14 cellular contexts compared by ENCODE assay signal in genomic region chr7:111003883-111004282, GRCh38.
DNase-seq lines count a peak whose midpoint lies in the region; ATAC-seq and TF ChIP-seq lines count a peak whose summit lies in the region.
"Had no signal": no experiment of that assay in that cellular context is flagged by ENCODE, and none has a peak within 500 bp of the region (broad histone marks: within the 10 kb centered on the region; RNA-seq: fewer than 3 reads in every experiment).

No MANE protein-coding gene starts in this region.

- intact Hi-C loops in activated CD8-positive, alpha-beta T cell treated with anti-CD3 and anti-CD28 coated beads for 36 hours (cut with micrococcal nuclease): no loop called here

- H3K9me3 Mint-ChIP-seq in activated CD8-positive, alpha-beta T cell treated with anti-CD3 and anti-CD28 coated beads for 36 hours: no peaks in the 10 kb centered on the region
- peaks cover 11% of the 10 kb centered on the region for H3K9me3 Mint-ChIP-seq in activated CD8-positive, alpha-beta T cell treated with anti-CD3 and anti-CD28 coated beads, Interleukin-2, amount 10 ng/mL, durations not matched to agents 7 days and 5 days (ENCODE audit: insufficient read depth)
- peaks cover 11% of the 10 kb centered on the region for H3K9me3 Mint-ChIP-seq in activated naive CD8-positive, alpha-beta T cell treated with anti-CD3 and anti-CD28 coated beads, Interleukin-2, amount 50 U/mL, for 24 hours
- H3K9me3 Mint-ChIP-seq in activated naive CD8-positive, alpha-beta T cell treated with anti-CD3 and anti-CD28 coated beads for 36 hours: peaks cover 7% of the 10 kb centered on the region
- peaks cover 7% of the 10 kb centered on the region for H3K9me3 Mint-ChIP-seq in activated T-helper 17 cell treated with anti-CD3 and anti-CD28 coated beads, Interleukin-2, amount 50 U/mL, for 72 hours
- H3K9me3 Mint-ChIP-seq in stimulated activated naive CD8-positive, alpha-beta T cell treated with anti-CD3 and anti-CD28 coated beads, Interleukin-15, amount 100 ng/mL, for 72 hours: peaks cover 0 to 11% of the 10 kb centered on the region in 2 donors
- H3K9me3 Mint-ChIP-seq: CD8-positive, alpha-beta T cell; H9 had no signal

- no peak overlapping the region for H3K4me3 Mint-ChIP-seq in activated CD8-positive, alpha-beta T cell treated with anti-CD3 and anti-CD28 coated beads for 36 hours
- no peak overlapping the region for H3K4me3 Mint-ChIP-seq in activated CD8-positive, alpha-beta T cell treated with anti-CD3 and anti-CD28 coated beads, Interleukin-2, amount 10 ng/mL, durations not matched to agents 7 days and 5 days
- H3K4me3 Mint-ChIP-seq in activated naive CD8-positive, alpha-beta T cell treated with anti-CD3 and anti-CD28 coated beads, Interleukin-2, amount 50 U/mL, for 24 hours: no peak overlapping the region
- H3K4me3 Mint-ChIP-seq in activated naive CD8-positive, alpha-beta T cell treated with anti-CD3 and anti-CD28 coated beads for 36 hours: no peak overlapping the region
- no peak overlapping the region for H3K4me3 Mint-ChIP-seq in activated T-helper 17 cell treated with anti-CD3 and anti-CD28 coated beads, Interleukin-2, amount 50 U/mL, for 72 hours
- no peak overlapping the region for H3K4me3 Mint-ChIP-seq in stimulated activated naive CD8-positive, alpha-beta T cell treated with anti-CD3 and anti-CD28 coated beads, Interleukin-15, amount 100 ng/mL, for 72 hours
- H3K4me3 Mint-ChIP-seq: B cell; CD8-positive, alpha-beta T cell; H9 had no signal

- peaks cover 27% of the 10 kb centered on the region for H3K4me1 Mint-ChIP-seq in activated CD8-positive, alpha-beta T cell treated with anti-CD3 and anti-CD28 coated beads for 36 hours (ENCODE audit: low read depth)
- H3K4me1 Mint-ChIP-seq in activated CD8-positive, alpha-beta T cell treated with anti-CD3 and anti-CD28 coated beads, Interleukin-2, amount 10 ng/mL, durations not matched to agents 7 days and 5 days (ENCODE audit: low read depth): peaks cover 15% of the 10 kb centered on the region
- H3K4me1 Mint-ChIP-seq in activated naive CD8-positive, alpha-beta T cell treated with anti-CD3 and anti-CD28 coated beads, Interleukin-2, amount 50 U/mL, for 24 hours: peaks cover 17% of the 10 kb centered on the region
- peaks cover 28% of the 10 kb centered on the region for H3K4me1 Mint-ChIP-seq in activated naive CD8-positive, alpha-beta T cell treated with anti-CD3 and anti-CD28 coated beads for 36 hours
- no peaks in the 10 kb centered on the region for H3K4me1 Mint-ChIP-seq in activated T-helper 17 cell treated with anti-CD3 and anti-CD28 coated beads, Interleukin-2, amount 50 U/mL, for 72 hours
- H3K4me1 Mint-ChIP-seq in stimulated activated naive CD8-positive, alpha-beta T cell treated with anti-CD3 and anti-CD28 coated beads, Interleukin-15, amount 100 ng/mL, for 72 hours: peaks cover 18% of the 10 kb centered on the region

- no peak overlapping the region for H3K27ac Mint-ChIP-seq in activated CD8-positive, alpha-beta T cell treated with anti-CD3 and anti-CD28 coated beads for 36 hours
- H3K27ac Mint-ChIP-seq in activated CD8-positive, alpha-beta T cell treated with anti-CD3 and anti-CD28 coated beads, Interleukin-2, amount 10 ng/mL, durations not matched to agents 7 days and 5 days: no peak overlapping the region
- H3K27ac Mint-ChIP-seq in activated naive CD8-positive, alpha-beta T cell treated with anti-CD3 and anti-CD28 coated beads, Interleukin-2, amount 50 U/mL, for 24 hours: no peak overlapping the region
- H3K27ac Mint-ChIP-seq in activated naive CD8-positive, alpha-beta T cell treated with anti-CD3 and anti-CD28 coated beads for 36 hours: no peak overlapping the region
- no peak overlapping the region for H3K27ac Mint-ChIP-seq in activated T-helper 17 cell treated with anti-CD3 and anti-CD28 coated beads, Interleukin-2, amount 50 U/mL, for 72 hours
- H3K27ac Mint-ChIP-seq in stimulated activated naive CD8-positive, alpha-beta T cell treated with anti-CD3 and anti-CD28 coated beads, Interleukin-15, amount 100 ng/mL, for 72 hours: peak overlapping the region in 1 of 2 donors; percentile 92
- H3K27ac Mint-ChIP-seq: B cell; CD8-positive, alpha-beta T cell; H9 had no signal

- DNase-seq in activated CD8-positive, alpha-beta T cell treated with anti-CD3 and anti-CD28 coated beads for 36 hours: no peak
- DNase-seq in activated CD8-positive, alpha-beta T cell treated with anti-CD3 and anti-CD28 coated beads, Interleukin-2, amount 10 ng/mL, durations not matched to agents 7 days and 5 days: no peak
- no peak for DNase-seq in activated naive CD8-positive, alpha-beta T cell treated with anti-CD3 and anti-CD28 coated beads, Interleukin-2, amount 50 U/mL, for 24 hours
- no peak for DNase-seq in activated naive CD8-positive, alpha-beta T cell treated with anti-CD3 and anti-CD28 coated beads for 36 hours
- DNase-seq in stimulated activated naive CD8-positive, alpha-beta T cell treated with anti-CD3 and anti-CD28 coated beads, Interleukin-15, amount 100 ng/mL, for 72 hours: no peak
- no peak for DNase-seq in GM19238 (ENCODE audit: insufficient read length, low spot score)
- DNase-seq: Calu3; CD8-positive, alpha-beta T cell; DMS79 treated with DMSO at 0.1 percent for 48 hours; H9; IMR-90 had no signal

- POLR2A ChIA-PET in activated CD8-positive, alpha-beta T cell treated with anti-CD3 and anti-CD28 coated beads for 36 hours (lab: Charles Lee): interaction anchor here (1.2 kb wide), 1 partner anchor 19 kb away, joined by 4 read pairs; no protein-coding TSS in a partner anchor
- POLR2A ChIA-PET in activated CD8-positive, alpha-beta T cell treated with anti-CD3 and anti-CD28 coated beads, Interleukin-2, amount 10 ng/mL, durations not matched to agents 7 days and 5 days (lab: Charles Lee): interaction anchor here (0.8 kb wide), 1 partner anchor 9 kb away, joined by 3 read pairs; no protein-coding TSS in a partner anchor

- peak; percentile 65 for ATAC-seq in activated CD8-positive, alpha-beta T cell treated with anti-CD3 and anti-CD28 coated beads for 36 hours
- no peak for ATAC-seq in activated CD8-positive, alpha-beta T cell treated with anti-CD3 and anti-CD28 coated beads, Interleukin-2, amount 10 ng/mL, durations not matched to agents 7 days and 5 days
- peak; percentile 88 for ATAC-seq in activated naive CD8-positive, alpha-beta T cell treated with anti-CD3 and anti-CD28 coated beads, Interleukin-2, amount 50 U/mL, for 24 hours
- ATAC-seq in activated T-helper 17 cell treated with anti-CD3 and anti-CD28 coated beads, Interleukin-2, amount 50 U/mL, for 72 hours (replicated peaks): peak; percentile 86
- ATAC-seq in stimulated activated naive CD8-positive, alpha-beta T cell treated with anti-CD3 and anti-CD28 coated beads, Interleukin-15, amount 100 ng/mL, for 72 hours: peak; percentile 61
- ATAC-seq: CD8-positive, alpha-beta T cell; GM12878 had no signal

- TF ChIP-seq CTCF in activated CD8-positive, alpha-beta T cell treated with anti-CD3 and anti-CD28 coated beads for 36 hours (IDR thresholded peaks at IDR 0.05): no peak

- peaks cover 1% of the 10 kb centered on the region for H3K36me3 Mint-ChIP-seq in activated CD8-positive, alpha-beta T cell treated with anti-CD3 and anti-CD28 coated beads for 36 hours (ENCODE audit: low read depth)
- peaks cover 17% of the 10 kb centered on the region for H3K36me3 Mint-ChIP-seq in activated CD8-positive, alpha-beta T cell treated with anti-CD3 and anti-CD28 coated beads, Interleukin-2, amount 10 ng/mL, durations not matched to agents 7 days and 5 days (ENCODE audit: low read depth)
- peaks cover 4% of the 10 kb centered on the region for H3K36me3 Mint-ChIP-seq in activated naive CD8-positive, alpha-beta T cell treated with anti-CD3 and anti-CD28 coated beads, Interleukin-2, amount 50 U/mL, for 24 hours (ENCODE audit: low read depth)
- peaks cover 8% of the 10 kb centered on the region for H3K36me3 Mint-ChIP-seq in activated naive CD8-positive, alpha-beta T cell treated with anti-CD3 and anti-CD28 coated beads for 36 hours
- no peaks in the 10 kb centered on the region for H3K36me3 Mint-ChIP-seq in activated T-helper 17 cell treated with anti-CD3 and anti-CD28 coated beads, Interleukin-2, amount 50 U/mL, for 72 hours (ENCODE audit: low read depth)
- H3K36me3 Mint-ChIP-seq: CD8-positive, alpha-beta T cell had no signal

- CTCF ChIA-PET in activated CD8-positive, alpha-beta T cell treated with anti-CD3 and anti-CD28 coated beads for 36 hours (lab: Charles Lee): interaction anchor here (1.7 kb wide), 1 partner anchor 18 kb away, joined by 4 read pairs; no protein-coding TSS in a partner anchor
- CTCF ChIA-PET in activated CD8-positive, alpha-beta T cell treated with anti-CD3 and anti-CD28 coated beads, Interleukin-2, amount 10 ng/mL, durations not matched to agents 7 days and 5 days (lab: Charles Lee): interaction anchor here (1.4 kb wide), 1 partner anchor 10 kb away, joined by 4 read pairs; no protein-coding TSS in a partner anchor

- no peaks in the 10 kb centered on the region for H3K27me3 Mint-ChIP-seq in activated CD8-positive, alpha-beta T cell treated with anti-CD3 and anti-CD28 coated beads for 36 hours
- H3K27me3 Mint-ChIP-seq in activated CD8-positive, alpha-beta T cell treated with anti-CD3 and anti-CD28 coated beads, Interleukin-2, amount 10 ng/mL, durations not matched to agents 7 days and 5 days (ENCODE audit: low read depth): no peaks in the 10 kb centered on the region
- H3K27me3 Mint-ChIP-seq in activated naive CD8-positive, alpha-beta T cell treated with anti-CD3 and anti-CD28 coated beads, Interleukin-2, amount 50 U/mL, for 24 hours: no peaks in the 10 kb centered on the region
- no peaks in the 10 kb centered on the region for H3K27me3 Mint-ChIP-seq in activated naive CD8-positive, alpha-beta T cell treated with anti-CD3 and anti-CD28 coated beads for 36 hours
- no peaks in the 10 kb centered on the region for H3K27me3 Mint-ChIP-seq in activated T-helper 17 cell treated with anti-CD3 and anti-CD28 coated beads, Interleukin-2, amount 50 U/mL, for 72 hours
- no peaks in the 10 kb centered on the region for H3K27me3 Mint-ChIP-seq in stimulated activated naive CD8-positive, alpha-beta T cell treated with anti-CD3 and anti-CD28 coated beads, Interleukin-15, amount 100 ng/mL, for 72 hours
- H3K27me3 Mint-ChIP-seq: B cell had no signal
